35 cellular contexts compared by ENCODE assay signal in genomic region chr20:17799575-17799974, GRCh38.
"Had no signal": no experiment of that assay in that cellular context is flagged by ENCODE, and none has a peak within 500 bp of the region (broad histone marks: within the 10 kb centered on the region; RNA-seq: fewer than 3 reads in every experiment).

No MANE protein-coding gene starts in this region.

- H3K9me3 ChIP-seq: adrenal gland, ascending aorta, body of pancreas, breast epithelium had no signal

- H3K36me3 ChIP-seq: adrenal gland, ascending aorta, brain microvascular endothelial cell, breast epithelium, cardiac muscle cell had no signal

- H3K4me3 ChIP-seq: adrenal gland, ascending aorta, body of pancreas, breast epithelium, cardiac muscle cell had no signal

- H3K27ac ChIP-seq: adrenal gland, ascending aorta, body of pancreas, brain microvascular endothelial cell, cardiac muscle cell had no signal

- H3K27me3 ChIP-seq: adrenal gland, ascending aorta, body of pancreas, brain microvascular endothelial cell, breast epithelium, cardiac muscle cell had no signal

- FAIRE-seq: astrocyte, bronchial epithelial cell had no signal

- ATAC-seq: activated naive CD4-positive, alpha-beta T cell treated with anti-CD3 and anti-CD28 coated beads, Interleukin-2, amount 50 U/mL, for 72 hours; activated naive CD8-positive, alpha-beta T cell treated with anti-CD3 and anti-CD28 coated beads, Interleukin-2, amount 50 U/mL, for 24 hours; activated T-cell treated with anti-CD3 and anti-CD28 coated beads, Interleukin-2, amount 50 U/mL, for 4 hours; activated T-cell treated with anti-CD3 and anti-CD28 coated beads, Interleukin-2, amount 50 U/mL, for 72 hours; activated T-helper 17 cell treated with anti-CD3 and anti-CD28 coated beads, Interleukin-2, amount 50 U/mL, for 72 hours; body of pancreas had no signal

- DNase-seq: activated effector memory CD4-positive, alpha-beta T cell treated with anti-CD3 and anti-CD28 coated beads, Interleukin-2, amount 50 U/mL, for 16 hours; activated effector memory CD4-positive, alpha-beta T cell treated with Interleukin-2 at 50 U/mL for 16 hours; activated gamma-delta T cell; activated gamma-delta T cell treated with Interleukin-2 at 50 U/mL for 16 hours; activated naive CD4-positive, alpha-beta T cell; activated naive CD4-positive, alpha-beta T cell treated with anti-CD3 and anti-CD28 coated beads for 36 hours; activated naive CD4-positive, alpha-beta T cell treated with anti-CD3 and anti-CD28 coated beads, Interleukin-2, amount 10 ng/mL, durations not matched to agents 7 days and 5 days; activated naive CD4-positive, alpha-beta T cell treated with anti-CD3 and anti-CD28 coated beads, Interleukin-2, amount 50 U/mL, for 16 hours; activated naive CD4-positive, alpha-beta T cell treated with Interleukin-2 at 50 U/mL for 16 hours; activated naive CD8-positive, alpha-beta T cell treated with anti-CD3 and anti-CD28 coated beads for 36 hours; activated naive CD8-positive, alpha-beta T cell treated with anti-CD3 and anti-CD28 coated beads, Interleukin-2, amount 10 ng/mL, durations not matched to agents 7 days and 5 days; activated naive CD8-positive, alpha-beta T cell treated with anti-CD3 and anti-CD28 coated beads, Interleukin-2, amount 50 U/mL, for 24 hours; activated T-cell treated with anti-CD3 and anti-CD28 coated beads for 4 hours; activated T-cell treated with anti-CD3 and anti-CD28 coated beads, Interleukin-2, amount 50 U/mL, for 1 hour; activated T-cell treated with anti-CD3 and anti-CD28 coated beads, Interleukin-2, amount 50 U/mL, for 24 hours; activated T-cell treated with anti-CD3 and anti-CD28 coated beads, Interleukin-2, amount 50 U/mL, for 4 hours; activated T-cell treated with anti-CD3 and anti-CD28 coated beads, Interleukin-2, amount 50 U/mL, for 48 hours; activated T-cell treated with anti-CD3 and anti-CD28 coated beads, Interleukin-2, amount 50 U/mL, for 72 hours; adrenal gland; amniotic stem cell; amygdala; anterior cingulate cortex; aorta; body of pancreas; brain microvascular endothelial cell; caudate nucleus; central memory CD4-positive, alpha-beta T cell; cerebellar nuclear complex had no signal
